9 cellular contexts compared by ENCODE assay signal in the genomic region with DNA sequence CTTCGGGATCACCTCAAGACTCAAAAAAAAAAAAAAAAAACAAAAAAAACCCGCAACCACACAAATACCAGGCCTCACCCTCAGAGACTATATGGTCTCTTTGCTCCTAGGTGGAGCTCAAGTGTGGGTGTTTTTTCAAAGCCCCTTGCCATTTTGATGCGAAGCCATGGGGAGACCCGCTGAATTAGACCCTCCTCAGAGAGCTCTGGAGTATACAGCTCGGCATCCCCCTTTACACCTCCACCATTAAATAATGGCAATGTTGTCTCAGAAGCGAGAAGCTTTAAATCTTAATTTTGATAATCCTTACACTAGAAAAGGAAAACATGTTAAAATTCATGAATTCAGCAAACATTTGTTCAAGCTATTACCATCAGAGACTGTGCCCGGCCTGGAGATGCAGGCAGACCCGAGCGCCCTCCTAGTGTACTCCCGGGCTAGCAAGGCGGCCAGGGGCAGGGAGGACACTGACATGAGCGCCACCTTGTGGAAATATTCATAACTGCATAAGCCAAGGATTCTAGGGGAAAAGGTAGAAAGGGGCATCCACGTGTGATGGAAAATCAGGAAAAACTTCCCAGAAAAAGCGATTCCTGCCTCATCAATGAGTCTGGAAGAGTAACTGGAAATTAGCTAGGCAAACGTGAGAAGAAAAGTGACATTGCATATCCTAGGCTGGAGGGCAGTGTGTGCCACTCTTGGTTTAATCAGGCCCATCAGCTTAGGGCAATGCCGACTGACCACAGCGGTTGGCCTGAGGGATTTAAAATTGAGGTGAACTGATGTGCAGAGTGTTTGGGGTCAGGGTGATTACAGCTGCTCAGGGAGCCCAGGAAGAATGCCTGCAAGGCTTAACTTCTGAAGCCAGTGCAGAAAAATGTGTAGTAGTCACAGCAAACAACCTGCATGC.
DNase-seq lines count a peak whose midpoint lies in the region; ATAC-seq and TF ChIP-seq lines count a peak whose summit lies in the region.
"Had no signal": no experiment of that assay in that cellular context is flagged by ENCODE, and none has a peak within 500 bp of the region (broad histone marks: within the 10 kb centered on the region; RNA-seq: fewer than 3 reads in every experiment).

No MANE protein-coding gene starts in this region.

- intact Hi-C loops in left cardiac atrium (cut with DNase I), result loop anchor here (2.0 to 5.0 kb wide), 3 partner anchors 177 to 338 kb away; no protein-coding TSS in a partner anchor

- no peaks in the 10 kb centered on the region for H3K9me2 ChIP-seq in DOHH2 (replicated peaks; ENCODE audit: control insufficient read depth, low read length)
- no peaks in the 10 kb centered on the region for H3K9me2 ChIP-seq in Loucy (replicated peaks; ENCODE audit: low read depth, low read length)

- H3K27me3 ChIP-seq in DOHH2 (ENCODE audit: control insufficient read depth, low read length) (no peaks in the 10 kb centered on the region), Loucy (ENCODE audit: insufficient read depth, low read length, poor library complexity, severe bottlenecking) (no peaks in the 10 kb centered on the region)

- H3K79me2 ChIP-seq in DOHH2 (ENCODE audit: control insufficient read depth, low read length) (no peaks in the 10 kb centered on the region), Loucy (ENCODE audit: insufficient read depth, low read length) (no peaks in the 10 kb centered on the region)

- TF ChIP-seq CTCF in DOHH2 (IDR thresholded peaks at IDR 0.05; ENCODE audit: low read depth, low read length, poor library complexity, severe bottlenecking), result peak; percentile 90
- peak; percentile 96 for TF ChIP-seq CTCF in Loucy (conservative IDR thresholded peaks at IDR 0.05; ENCODE audit: low read length)
- TF ChIP-seq CTCF in retinal pigment epithelial cell (conservative IDR thresholded peaks at IDR 0.05; ENCODE audit: low read depth, low read length), result peak; percentile 84

- DNase-seq in SK-N-MC (ENCODE audit: low read depth, low spot score) (peak; percentile 14), left cardiac atrium (peak; percentile 53), retinal pigment epithelial cell (ENCODE audit: low read depth) (no peak)
- DNase-seq in activated naive CD8-positive, alpha-beta T cell treated with anti-CD3 and anti-CD28 coated beads, Interleukin-2, amount 50 U/mL, for 16 hours (ENCODE audit: low read depth, low spot score), result peak; percentile 22

- no peak overlapping the region for H3K27ac ChIP-seq in DOHH2 (ENCODE audit: low read depth, low read length)
- no peak overlapping the region for H3K27ac ChIP-seq in SK-N-MC
- H3K27ac ChIP-seq: epithelial cell of prostate had no signal

- H2AFZ ChIP-seq in Loucy (ENCODE audit: low read length), result peak overlapping the region; percentile 63

- H3F3A ChIP-seq in DOHH2 (ENCODE audit: control insufficient read depth, insufficient read depth) (no peaks in the 10 kb centered on the region), Loucy (ENCODE audit: low read depth) (no peaks in the 10 kb centered on the region)

- H3K4me3 ChIP-seq in DOHH2 (ENCODE audit: low read length) (no peak overlapping the region), Loucy (ENCODE audit: low read length, poor library complexity, severe bottlenecking) (no peak overlapping the region), SK-N-MC (no peak overlapping the region), retinal pigment epithelial cell (ENCODE audit: low read length) (no peak overlapping the region)

- H3K9ac ChIP-seq in Loucy (ENCODE audit: low read depth, low read length, poor library complexity, severe bottlenecking) (no peak overlapping the region), SK-N-MC (ENCODE audit: insufficient read length) (no peak overlapping the region)

- H3K36me3 ChIP-seq in DOHH2 (ENCODE audit: control insufficient read depth, low read length) (no peaks in the 10 kb centered on the region), Loucy (ENCODE audit: insufficient read depth, low read length) (no peaks in the 10 kb centered on the region), SK-N-MC (ENCODE audit: insufficient read depth, low read length) (no peaks in the 10 kb centered on the region)

- H3K9me3 ChIP-seq in DOHH2 (ENCODE audit: control insufficient read depth, insufficient read depth, low read length) (no peaks in the 10 kb centered on the region), Loucy (ENCODE audit: insufficient read depth, low read depth, low read length) (no peaks in the 10 kb centered on the region), SK-N-MC (ENCODE audit: low read depth, low read length) (no peaks in the 10 kb centered on the region)

- H4K20me1 ChIP-seq in DOHH2 (ENCODE audit: control insufficient read depth, insufficient read depth, low read depth, low read length) (no peaks in the 10 kb centered on the region), Loucy (ENCODE audit: insufficient read depth, low read length, poor library complexity, severe bottlenecking) (no peaks in the 10 kb centered on the region)

- ATAC-seq in GM21723 (IDR thresholded peaks at IDR 0.05; ENCODE audit: unreplicated experiment) (peak; percentile 83), left cardiac atrium (peak; percentile 85 to 87), GM21360 (IDR thresholded peaks at IDR 0.05; ENCODE audit: unreplicated experiment) (no peak)

- H3K4me1 ChIP-seq in DOHH2 (ENCODE audit: control insufficient read depth, low read length), result no peaks in the 10 kb centered on the region
- no peaks in the 10 kb centered on the region for H3K4me1 ChIP-seq in Loucy (ENCODE audit: insufficient read depth, low read length, poor library complexity, severe bottlenecking)

- H3K4me2 ChIP-seq in DOHH2 (ENCODE audit: low read length) (no peak overlapping the region), Loucy (ENCODE audit: low read depth, low read length, poor library complexity, severe bottlenecking) (no peak overlapping the region)
